16 cellular contexts compared by ENCODE assay signal in genomic region chr9:121597693-121598166, GRCh38. TPM values are rescaled to one million over a fixed set of nuclear protein-coding genes. Genes with fewer than 3 reads are reported as not detected.
DNase-seq lines count a peak whose midpoint lies in the region; ATAC-seq and TF ChIP-seq lines count a peak whose summit lies in the region.
"Had no signal": no experiment of that assay in that cellular context is flagged by ENCODE, and none has a peak within 500 bp of the region (broad histone marks: within the 10 kb centered on the region; RNA-seq: fewer than 3 reads in every experiment).

No MANE protein-coding gene starts in this region.

- BruUV-seq in MCF 10A (replicated peaks; lab: Mats Ljungman, UMichigan), result no TSS peak

- TF ChIP-seq CTCF in breast epithelium (IDR thresholded peaks at IDR 0.05), result peak in 1 of 3 donors; percentile 36
- no peak for TF ChIP-seq CTCF in MCF 10A (IDR thresholded peaks at IDR 0.05; ENCODE audit: unreplicated experiment)
- no peak for TF ChIP-seq CTCF in glutamatergic neuron (IDR thresholded peaks at IDR 0.05; ENCODE audit: partially characterized antibody, unreplicated experiment)
- TF ChIP-seq CTCF in neural crest cell (conservative IDR thresholded peaks at IDR 0.05), result no peak
- no peak for TF ChIP-seq CTCF in type B pancreatic cell (conservative IDR thresholded peaks at IDR 0.05)
- no peak for TF ChIP-seq CTCF in CD4-positive, alpha-beta T cell (IDR thresholded peaks at IDR 0.05)

- H3K4me3 Mint-ChIP-seq in MCF 10A (ENCODE audit: unreplicated experiment), result no peak overlapping the region
- H3K4me3 Mint-ChIP-seq in glutamatergic neuron (ENCODE audit: unreplicated experiment), result peak overlapping the region; percentile 49
- peak overlapping the region; percentile 56 for H3K4me3 Mint-ChIP-seq in neural crest cell
- H3K4me3 Mint-ChIP-seq in type B pancreatic cell, result peak overlapping the region; percentile 80
- H3K4me3 Mint-ChIP-seq in CD8-positive, alpha-beta memory T cell, result no peak overlapping the region
- no peak overlapping the region for H3K4me3 Mint-ChIP-seq in CD4-positive, alpha-beta T cell
- H3K4me3 Mint-ChIP-seq: activated CD4-positive, alpha-beta T cell treated with anti-CD3 and anti-CD28 coated beads, Interleukin-2, amount 10 ng/mL, durations not matched to agents 7 days and 5 days; stimulated activated effector memory CD8-positive, alpha-beta T cell treated with anti-CD3 and anti-CD28 coated beads, Interleukin-12 subunit alpha, Interleukin-12 subunit beta, amount 100 ng/mL, for 72 hours had no signal

- H3K27ac Mint-ChIP-seq in MCF 10A (ENCODE audit: low read depth, unreplicated experiment) (no peak overlapping the region), glutamatergic neuron (ENCODE audit: unreplicated experiment) (no peak overlapping the region), neural crest cell (ENCODE audit: unreplicated experiment) (no peak overlapping the region), type B pancreatic cell (peak overlapping the region; percentile 91)
- H3K27ac Mint-ChIP-seq in CD8-positive, alpha-beta memory T cell, result no peak overlapping the region
- no peak overlapping the region for H3K27ac Mint-ChIP-seq in CD4-positive, alpha-beta T cell
- H3K27ac Mint-ChIP-seq: activated CD4-positive, alpha-beta T cell treated with anti-CD3 and anti-CD28 coated beads, Interleukin-2, amount 10 ng/mL, durations not matched to agents 7 days and 5 days; stimulated activated effector memory CD8-positive, alpha-beta T cell treated with anti-CD3 and anti-CD28 coated beads, Interleukin-12 subunit alpha, Interleukin-12 subunit beta, amount 100 ng/mL, for 72 hours had no signal

- TF ChIP-seq POLR2A in breast epithelium (IDR thresholded peaks at IDR 0.05), result no peak

- DNase-seq in breast epithelium (ENCODE audit: low spot score in 2 of 2) (no peak), MCF 10A (ENCODE audit: unreplicated experiment) (no peak), glutamatergic neuron (no peak), neural crest cell (ENCODE audit: low read depth, low spot score) (no peak), type B pancreatic cell (ENCODE audit: extremely low spot score, unreplicated experiment) (no peak), CD1c-positive myeloid dendritic cell (ENCODE audit: extremely low spot score) (no peak)
- DNase-seq in CD8-positive, alpha-beta memory T cell, result no peak
- no peak for DNase-seq in CD4-positive, alpha-beta T cell
- DNase-seq: activated CD4-positive, alpha-beta T cell treated with anti-CD3 and anti-CD28 coated beads, Interleukin-2, amount 10 ng/mL, durations not matched to agents 7 days and 5 days; activated gamma-delta T cell; DMS153; MG63; NCI-H69 had no signal

- peaks cover 6% of the 10 kb centered on the region for H3K9me3 Mint-ChIP-seq in MCF 10A (ENCODE audit: unreplicated experiment)
- peaks cover 3% of the 10 kb centered on the region for H3K9me3 Mint-ChIP-seq in glutamatergic neuron (ENCODE audit: unreplicated experiment)
- peaks cover 4% of the 10 kb centered on the region for H3K9me3 Mint-ChIP-seq in neural crest cell
- no peaks in the 10 kb centered on the region for H3K9me3 Mint-ChIP-seq in type B pancreatic cell
- H3K9me3 Mint-ChIP-seq in CD8-positive, alpha-beta memory T cell, result peaks cover 1 to 10% (median 6%) of the 10 kb centered on the region in 5 donors
- H3K9me3 Mint-ChIP-seq in CD4-positive, alpha-beta T cell, result peaks cover 10% of the 10 kb centered on the region
- H3K9me3 Mint-ChIP-seq: stimulated activated effector memory CD8-positive, alpha-beta T cell treated with anti-CD3 and anti-CD28 coated beads, Interleukin-12 subunit alpha, Interleukin-12 subunit beta, amount 100 ng/mL, for 72 hours had no signal

- intact Hi-C loops in breast epithelium (cut with DNase I; ENCODE audit: low total_unique reads), result no loop called here
- intact Hi-C loops in MCF 10A (cut with micrococcal nuclease), result no loop called here
- intact Hi-C loops in CD4-positive, alpha-beta T cell (cut with DNase I, micrococcal nuclease), result no loop called here

- no peaks in the 10 kb centered on the region for H3K36me3 ChIP-seq in breast epithelium
- H3K36me3 ChIP-seq in CD8-positive, alpha-beta memory T cell (ENCODE audit: insufficient read depth, low read length), result no peaks in the 10 kb centered on the region
- H3K36me3 ChIP-seq: MG63 had no signal

- H3K9me3 ChIP-seq in breast epithelium, result no peaks in the 10 kb centered on the region
- H3K9me3 ChIP-seq in CD8-positive, alpha-beta memory T cell (ENCODE audit: low read length), result no peaks in the 10 kb centered on the region
- peaks cover 14% of the 10 kb centered on the region for H3K9me3 ChIP-seq in CD4-positive, alpha-beta T cell (ENCODE audit: control insufficient read depth, low read length)

- ATAC-seq in CD4-positive, alpha-beta T cell (ENCODE audit: poor library complexity), result no peak
- ATAC-seq: GM12878; stimulated activated effector memory CD8-positive, alpha-beta T cell treated with anti-CD3 and anti-CD28 coated beads, Interleukin-12 subunit alpha, Interleukin-12 subunit beta, amount 100 ng/mL, for 72 hours had no signal

- POLR2A ChIA-PET in MCF 10A (lab: Yijun Ruan, JAX), result no interaction called here
- POLR2A ChIA-PET in CD8-positive, alpha-beta memory T cell (lab: Charles Lee), result no interaction called here
- POLR2A ChIA-PET in CD4-positive, alpha-beta T cell (lab: Charles Lee), result no interaction called here

- no peaks in the 10 kb centered on the region for H3K27me3 ChIP-seq in breast epithelium
- H3K27me3 ChIP-seq in CD8-positive, alpha-beta memory T cell (ENCODE audit: insufficient read depth, low read length, poor library complexity, severe bottlenecking), result peaks cover 21% of the 10 kb centered on the region
- H3K27me3 ChIP-seq in CD4-positive, alpha-beta T cell (ENCODE audit: control insufficient read depth, insufficient read depth, low read length), result peaks cover 60% of the 10 kb centered on the region

- H3K36me3 Mint-ChIP-seq in MCF 10A (ENCODE audit: insufficient read depth, unreplicated experiment) (no peaks in the 10 kb centered on the region), glutamatergic neuron (ENCODE audit: unreplicated experiment) (no peaks in the 10 kb centered on the region), neural crest cell (ENCODE audit: low read depth) (peaks cover 2% of the 10 kb centered on the region), type B pancreatic cell (no peaks in the 10 kb centered on the region)
- H3K36me3 Mint-ChIP-seq in CD8-positive, alpha-beta memory T cell, result peaks cover 0 to 3% (median 0%) of the 10 kb centered on the region in 3 donors
- no peaks in the 10 kb centered on the region for H3K36me3 Mint-ChIP-seq in CD4-positive, alpha-beta T cell (ENCODE audit: low read depth)
- H3K36me3 Mint-ChIP-seq: stimulated activated effector memory CD8-positive, alpha-beta T cell treated with anti-CD3 and anti-CD28 coated beads, Interleukin-12 subunit alpha, Interleukin-12 subunit beta, amount 100 ng/mL, for 72 hours had no signal

- peak overlapping the region in 2 of 3 donors; percentile 72 to 79 for H3K4me3 ChIP-seq in breast epithelium
- H3K4me3 ChIP-seq in CD8-positive, alpha-beta memory T cell (ENCODE audit: low read length), result no peak overlapping the region
- H3K4me3 ChIP-seq: GM12878, MG63, SK-N-MC had no signal

- H3K27ac ChIP-seq in breast epithelium, result peak overlapping the region; percentile 94 to 95
- no peak overlapping the region for H3K27ac ChIP-seq in CD8-positive, alpha-beta memory T cell (ENCODE audit: low read depth, low read length)
- H3K27ac ChIP-seq in CD4-positive, alpha-beta T cell (ENCODE audit: low read depth, low read length), result no peak overlapping the region
- H3K27ac ChIP-seq: SK-N-MC had no signal

- peaks cover 11% of the 10 kb centered on the region for H3K4me1 Mint-ChIP-seq in MCF 10A (ENCODE audit: insufficient read depth, unreplicated experiment)
- H3K4me1 Mint-ChIP-seq in glutamatergic neuron (ENCODE audit: low read depth, unreplicated experiment), result no peaks in the 10 kb centered on the region
- H3K4me1 Mint-ChIP-seq in neural crest cell, result peaks cover 20% of the 10 kb centered on the region
- peaks cover 11% of the 10 kb centered on the region for H3K4me1 Mint-ChIP-seq in type B pancreatic cell (ENCODE audit: unreplicated experiment)
- H3K4me1 Mint-ChIP-seq in CD8-positive, alpha-beta memory T cell, result peaks cover 0 to 4% (median 4%) of the 10 kb centered on the region in 3 donors
- no peaks in the 10 kb centered on the region for H3K4me1 Mint-ChIP-seq in CD4-positive, alpha-beta T cell (ENCODE audit: low read depth)
- H3K4me1 Mint-ChIP-seq: stimulated activated effector memory CD8-positive, alpha-beta T cell treated with anti-CD3 and anti-CD28 coated beads, Interleukin-12 subunit alpha, Interleukin-12 subunit beta, amount 100 ng/mL, for 72 hours had no signal

- peaks cover 0 to 6% of the 10 kb centered on the region in 2 donors for H3K4me1 ChIP-seq in breast epithelium
- H3K4me1 ChIP-seq in CD8-positive, alpha-beta memory T cell (ENCODE audit: insufficient read depth, low read length), result no peaks in the 10 kb centered on the region

- CTCF ChIA-PET in MCF 10A (lab: Yijun Ruan, JAX), result interaction anchor here (0.8 to 1.0 kb wide), 4 partner anchors 14 to 669 kb away, joined by 3 to 4 read pairs (median 3); no protein-coding TSS in a partner anchor
- CTCF ChIA-PET in CD8-positive, alpha-beta memory T cell (lab: Charles Lee), result no interaction called here
- CTCF ChIA-PET in CD4-positive, alpha-beta T cell (lab: Charles Lee), result no interaction called here

- peaks cover 11% of the 10 kb centered on the region for H3K27me3 Mint-ChIP-seq in MCF 10A (ENCODE audit: insufficient read depth, unreplicated experiment)
- H3K27me3 Mint-ChIP-seq in glutamatergic neuron (ENCODE audit: unreplicated experiment), result peaks cover 10% of the 10 kb centered on the region
- peaks cover 36% of the 10 kb centered on the region for H3K27me3 Mint-ChIP-seq in neural crest cell (ENCODE audit: low read depth)
- peaks cover 14% of the 10 kb centered on the region for H3K27me3 Mint-ChIP-seq in type B pancreatic cell
- H3K27me3 Mint-ChIP-seq in CD8-positive, alpha-beta memory T cell, result peaks cover 48 to 61% of the 10 kb centered on the region in 2 donors
- peaks cover 68% of the 10 kb centered on the region for H3K27me3 Mint-ChIP-seq in CD4-positive, alpha-beta T cell

RNA-seq across cellular contexts. Expression of gene DAB2IP, which starts 53.7 kb away (rescaled TPM):
- total RNA-seq in breast epithelium, result 10 to 100 TPM; 16.0 to 56.0 (median 55.8) TPM
- total RNA-seq in MCF 10A (2022), result 15.5 and 17.0 TPM in 2 replicates
- total RNA-seq in glutamatergic neuron (ENCODE audit: unreplicated experiment), result 32.9 TPM
- total RNA-seq in neural crest cell, result 46.4 and 48.3 TPM in 2 replicates
- 49.7 and 57.2 TPM in 2 replicates for total RNA-seq in type B pancreatic cell (ENCODE audit: low replicate concordance)
- under 1 TPM; 0.15 to 0.27 TPM for total RNA-seq in CD8-positive, alpha-beta memory T cell
- 0.41 TPM for polyA plus RNA-seq in CD8-positive, alpha-beta memory T cell
- total RNA-seq in CD4-positive, alpha-beta T cell, result under 1 TPM in 1 of 2 experiments, not detected in 1; 0.06 TPM
- total RNA-seq: activated CD4-positive, alpha-beta T cell treated with anti-CD3 and anti-CD28 coated beads, Interleukin-2, amount 10 ng/mL, durations not matched to agents 7 days and 5 days had no signal

Comparison
In these comparisons a context has a peak if more than half of its experiments do, and no peak if none do; other contexts are left out.
1. H3K27ac ChIP-seq: peak in breast epithelium (2 of 2); none in CD8-positive, alpha-beta memory T cell (single experiment) and CD4-positive, alpha-beta T cell (single experiment).
2. H3K4me3 Mint-ChIP-seq: peak in glutamatergic neuron (single experiment), neural crest cell (single experiment) and type B pancreatic cell (single experiment); none in MCF 10A (single experiment), CD8-positive, alpha-beta memory T cell (0 of 7) and CD4-positive, alpha-beta T cell (single experiment).
3. RNA of gene DAB2IP, which starts 53.7 kb away (total RNA-seq): 49.7 to 57.2 TPM in type B pancreatic cell, 16.0 to 56.0 TPM in breast epithelium, 46.4 to 48.3 TPM in neural crest cell, 32.9 TPM in glutamatergic neuron (single experiment) and 15.5 to 17.0 TPM in MCF 10A; 0.15 to 0.27 TPM in CD8-positive, alpha-beta memory T cell and 0.06 TPM in CD4-positive, alpha-beta T cell; every median in the first group is over 10 times any median in the second.